ENCODE assay signal across 7 cellular contexts in the genomic region with DNA sequence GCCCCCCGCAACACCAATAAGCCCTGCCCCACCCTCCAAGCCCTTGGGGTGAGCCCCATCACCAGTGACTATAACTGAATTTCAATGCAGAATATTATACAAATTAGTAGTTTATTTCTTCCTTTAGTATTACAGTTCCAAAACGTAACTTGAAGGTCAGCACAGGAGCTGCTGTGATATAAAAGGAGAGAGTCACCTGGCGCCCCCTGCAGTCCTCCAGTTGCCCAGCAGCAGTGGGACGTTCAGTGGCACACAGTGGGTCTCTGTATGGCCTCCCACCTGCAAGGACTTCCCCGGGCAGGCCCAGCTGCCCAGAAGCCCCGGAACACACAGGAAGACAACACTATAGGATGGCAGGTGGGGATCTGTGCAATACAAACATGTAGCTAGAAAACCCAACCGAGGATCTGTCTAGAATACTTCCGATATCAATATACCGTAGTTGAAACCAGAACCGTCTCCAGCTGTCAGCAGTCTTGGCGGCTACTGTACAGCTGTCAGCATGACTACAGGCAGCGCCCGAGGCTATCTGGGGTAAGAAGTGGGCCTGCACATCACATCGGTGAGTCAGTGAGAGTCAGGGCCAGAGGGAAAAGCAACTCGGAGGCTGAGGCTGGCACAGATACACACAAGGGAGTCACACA.
A peak's percentile ranks its signal among the peaks of the same experiment; 100 is the strongest.
DNase-seq lines count a peak whose midpoint lies in the region; ATAC-seq and TF ChIP-seq lines count a peak whose summit lies in the region.
"Not testable (repeated sequence)": the region's sequence is repeated elsewhere in the genome, so short reads cannot be mapped to it uniquely, and the experiment has no call there.

No MANE protein-coding gene starts in this region.

- not testable (repeated sequence) for H3K9me1 ChIP-seq in IMR-90 (ENCODE audit: insufficient read depth, low read length)

- TF ChIP-seq CTCF in DOHH2 (IDR thresholded peaks at IDR 0.05; ENCODE audit: low read depth, low read length, poor library complexity, severe bottlenecking) (peak; percentile 48), PC-3 (conservative IDR thresholded peaks at IDR 0.05; ENCODE audit: low read depth, low read length) (peak; percentile 37; the same call in 1 of the 2 replicates), epithelial cell of proximal tubule (conservative IDR thresholded peaks at IDR 0.05; ENCODE audit: low read depth, low read length) (peak; percentile 31), hepatocyte (IDR thresholded peaks at IDR 0.05; ENCODE audit: poor library complexity) (peak; percentile 22)
- TF ChIP-seq CTCF in IMR-90 (conservative IDR thresholded peaks at IDR 0.05; ENCODE audit: low read depth, low read length), result not testable (repeated sequence)

- 0 out of 2 replicates have a peak, but pooled peaks have one; percentile 6 for TF ChIP-seq RAD21 in IMR-90 (IDR thresholded peaks at IDR 0.05; ENCODE audit: low read length)

- in situ Hi-C loops in IMR-90 (cut with MboI; ENCODE audit: low sequenced_read_pairs), result not testable (repeated sequence)

- H4K8ac ChIP-seq in IMR-90 (ENCODE audit: low read depth in 2 of 2, low read length in 2 of 2), result not testable (repeated sequence)

- H3K23ac ChIP-seq in IMR-90 (ENCODE audit: low read depth, low read length), result not testable (repeated sequence)

- BruUV-seq in IMR-90 (replicated peaks; lab: Mats Ljungman, UMichigan); PC-3 (replicated peaks; lab: Mats Ljungman, UMichigan): not testable (repeated sequence)

- not testable (repeated sequence) for H3K27ac ChIP-seq in DOHH2 (ENCODE audit: low read depth, low read length); IMR-90 (ENCODE audit: insufficient read depth, low read length); hepatocyte
- H3K27ac ChIP-seq in PC-3 (ENCODE audit: low read length), result peak overlapping the region; percentile 98

- peaks cover 44% of the 10 kb centered on the region for H3K4me1 ChIP-seq in DOHH2 (ENCODE audit: control insufficient read depth, low read length)
- H3K4me1 ChIP-seq in IMR-90 (ENCODE audit: control insufficient read depth, insufficient read depth, low read length), result peaks cover 32% of the 10 kb centered on the region
- peaks cover 22% of the 10 kb centered on the region for H3K4me1 ChIP-seq in PC-3 (ENCODE audit: insufficient read depth, low read length)
- H3K4me1 ChIP-seq in hepatocyte (ENCODE audit: insufficient read depth), result peaks cover 21% of the 10 kb centered on the region

- H3K4ac ChIP-seq in IMR-90 (ENCODE audit: low read depth, low read length), result not testable (repeated sequence)

- H4K91ac ChIP-seq in IMR-90 (ENCODE audit: insufficient read depth, low read depth, low read length), result not testable (repeated sequence)

- H2BK15ac ChIP-seq in IMR-90 (ENCODE audit: low read depth, low read length), result not testable (repeated sequence)

- H3K79me1 ChIP-seq in IMR-90 (ENCODE audit: low read depth in 1 of 2, low read length in 2 of 2), result peaks cover 0 to 33% of the 10 kb centered on the region in 2 experiments; a peak in 2 of 4 replicates

- ATAC-seq in IMR-90 (ENCODE audit: low read depth), result peak; percentile 44
- peak; percentile 27 for ATAC-seq in PC-3

- H2BK5ac ChIP-seq in IMR-90 (ENCODE audit: low read depth, low read length, poor library complexity, severe bottlenecking), result not testable (repeated sequence)

- H2AK9ac ChIP-seq in IMR-90 (replicated peaks; ENCODE audit: low read depth, low read length, poor library complexity), result not testable (repeated sequence)

- H2AK5ac ChIP-seq in IMR-90 (ENCODE audit: low read depth, low read length), result not testable (repeated sequence)

- H3K9me2 ChIP-seq in DOHH2 (replicated peaks; ENCODE audit: control insufficient read depth, low read length); PC-3 (replicated peaks; ENCODE audit: low read length); hepatocyte (replicated peaks; ENCODE audit: insufficient read depth): not testable (repeated sequence)

- not testable (repeated sequence) for H4K5ac ChIP-seq in IMR-90 (ENCODE audit: low read depth, low read length)

- dilution Hi-C loops in IMR-90 (cut with HindIII; ENCODE audit: low sequenced_read_pairs, unreplicated experiment), result not testable (repeated sequence)

- H3K14ac ChIP-seq in IMR-90 (replicated peaks; ENCODE audit: low read depth, low read length), result not testable (repeated sequence)

- not testable (repeated sequence) for H3K36me3 ChIP-seq in DOHH2 (ENCODE audit: control insufficient read depth, low read length); PC-3 (ENCODE audit: low read depth, low read length); hepatocyte (replicated peaks; ENCODE audit: insufficient read depth, low read depth)
- peaks cover 24% of the 10 kb centered on the region for H3K36me3 ChIP-seq in IMR-90 (ENCODE audit: control insufficient read depth, insufficient read depth, low read length)

- H2BK120ac ChIP-seq in IMR-90 (ENCODE audit: low read depth, low read length), result not testable (repeated sequence)

- H2AFZ ChIP-seq in IMR-90 (replicated peaks; ENCODE audit: low read length, poor library complexity); PC-3 (ENCODE audit: low read length); hepatocyte: not testable (repeated sequence)

- WGBS in IMR-90 (ENCODE audit: extremely low coverage in 2 of 2, insufficient read length in 1 of 2), 2 experiments, result 34% methylated on average over 3 of the region's 15 CpGs; no CpG with 5 or more reads in 1 of the 2 experiments
- WGBS in hepatocyte (ENCODE audit: low lambda C conversion rate, missing lambda C conversion rate), result 77% methylated on average over 14 of the region's 15 CpGs

- H3K9me3 ChIP-seq in DOHH2 (ENCODE audit: control insufficient read depth, insufficient read depth, low read length); IMR-90 (ENCODE audit: control insufficient read depth, insufficient read depth, low read length); PC-3 (ENCODE audit: low read length); hepatocyte (ENCODE audit: low read depth): not testable (repeated sequence)

- H3K9ac ChIP-seq in IMR-90 (ENCODE audit: low read depth, low read length); PC-3 (ENCODE audit: low read length): not testable (repeated sequence)

- H3K56ac ChIP-seq in IMR-90 (ENCODE audit: extremely low read depth, insufficient read depth, low read length), result not testable (repeated sequence)

- not testable (repeated sequence) for H3K18ac ChIP-seq in IMR-90 (ENCODE audit: low read depth, low read length)

- not testable (repeated sequence) for H3K79me2 ChIP-seq in DOHH2 (ENCODE audit: control insufficient read depth, low read length); PC-3 (ENCODE audit: low read length); hepatocyte

- not testable (repeated sequence) for H3K4me3 ChIP-seq in DOHH2 (ENCODE audit: low read length); IMR-90 (ENCODE audit: insufficient read depth, low read depth, low read length); PC-3 (ENCODE audit: low read length); epithelial cell of proximal tubule (ENCODE audit: low read depth, low read length); hepatocyte

- not testable (repeated sequence) for H3K27me3 ChIP-seq in DOHH2 (ENCODE audit: control insufficient read depth, low read length); IMR-90 (ENCODE audit: control insufficient read depth, insufficient read depth, low read length); PC-3 (ENCODE audit: low read length); hepatocyte

- H3K4me2 ChIP-seq in DOHH2 (ENCODE audit: low read length); IMR-90 (ENCODE audit: low read depth, low read length); hepatocyte: not testable (repeated sequence)
- peak overlapping the region; percentile 65 for H3K4me2 ChIP-seq in PC-3 (ENCODE audit: low read length)

- CTCF ChIA-PET in IMR-90 (lab: Yijun Ruan, JAX); PC-3 (lab: Charles Lee): not testable (repeated sequence)

- POLR2A ChIA-PET in IMR-90 (lab: Charles Lee; ENCODE audit: unreplicated experiment); PC-3 (lab: Charles Lee; ENCODE audit: unreplicated experiment): not testable (repeated sequence)

- intact Hi-C loops in IMR-90 (cut with micrococcal nuclease); posterior vena cava (cut with DNase I): not testable (repeated sequence)
- intact Hi-C loops in PC-3 (cut with micrococcal nuclease), result loop anchor here (1.0 kb wide), 1 partner anchor 28 kb away; no protein-coding TSS in a partner anchor

- H4K20me1 ChIP-seq in DOHH2 (ENCODE audit: control insufficient read depth, insufficient read depth, low read depth, low read length) (peaks cover 11% of the 10 kb centered on the region; the same call in 1 of the 2 replicates), IMR-90 (ENCODE audit: insufficient read depth, low read length) (peaks cover 30% of the 10 kb centered on the region)
- not testable (repeated sequence) for H4K20me1 ChIP-seq in PC-3 (ENCODE audit: low read length); hepatocyte (ENCODE audit: insufficient read depth, poor library complexity, severe bottlenecking)

- peak; percentile 90 for DNase-seq in IMR-90
- DNase-seq in PC-3, result peak; percentile 84
- peak; percentile 36 for DNase-seq in amniotic stem cell (lab: John Stamatoyannopoulos, UW)
- not testable (repeated sequence) for DNase-seq in epithelial cell of proximal tubule (ENCODE audit: low read depth); hepatocyte (ENCODE audit: low spot score)
- peak; percentile 83 for DNase-seq in posterior vena cava (ENCODE audit: low spot score)

- not testable (repeated sequence) for H3F3A ChIP-seq in DOHH2 (ENCODE audit: control insufficient read depth, insufficient read depth); PC-3 (ENCODE audit: low read length, unreplicated experiment)

- H2BK20ac ChIP-seq in IMR-90 (ENCODE audit: low read depth, low read length), result not testable (repeated sequence)

- not testable (repeated sequence) for TF ChIP-seq POLR2A in IMR-90 (IDR thresholded peaks at IDR 0.05; ENCODE audit: low read depth, low read length)

TF ChIP-seq in IMR-90, 13 proteins besides CTCF, POLR2A, EP300 and RAD21:
- TF ChIP-seq NFE2L2 (IDR thresholded peaks at IDR 0.05; ENCODE audit: low read depth, low read length) (peak; percentile 41; the same call in 1 of the 2 replicates), FOS (IDR thresholded peaks at IDR 0.05; ENCODE audit: low read depth, low read length) (peak; percentile 46; the same call in 1 of the 2 replicates)
